Comparison of ENCODE assay signal across 1 cellular context in genomic region chr11:11291432-11292015, GRCh38.
TF ChIP-seq lines count a peak whose summit lies in the region.

No MANE protein-coding gene starts in this region.

TF ChIP-seq in HepG2, 621 proteins besides CTCF, POLR2A, EP300 and RAD21 (continued from another document):
- TF ChIP-seq ZBTB34 (CRISPR knock-in tag; IDR thresholded peaks at IDR 0.05) (no peak), NR2F2 (IDR thresholded peaks at IDR 0.05; ENCODE audit: borderline replicate concordance, low read depth) (0 out of 2 replicates have a peak, but pooled peaks have one; percentile 35), IRF1 (CRISPR knock-in tag; IDR thresholded peaks at IDR 0.05; ENCODE audit: low read depth) (no peak), HNRNPUL1 (IDR thresholded peaks at IDR 0.05; ENCODE audit: low read depth, low read length) (no peak), FOXA1 (IDR thresholded peaks at IDR 0.05) (no peak), FOXA1 (CRISPR knock-in tag; IDR thresholded peaks at IDR 0.05) (peak; percentile 56; the same call in 1 of the 2 replicates), ZNF547 (CRISPR knock-in tag; IDR thresholded peaks at IDR 0.05) (no peak), SNRNP70 (IDR thresholded peaks at IDR 0.05; ENCODE audit: low read depth, low read length) (no peak), POLR2AphosphoS5 (IDR thresholded peaks at IDR 0.05; ENCODE audit: low read depth, low read length) (no peak), TAF15 (IDR thresholded peaks at IDR 0.05; ENCODE audit: low read depth, low read length, poor library complexity, severe bottlenecking) (no peak), THAP9 (CRISPR knock-in tag; IDR thresholded peaks at IDR 0.05; ENCODE audit: borderline replicate concordance) (no peak), NR2F6 (IDR thresholded peaks at IDR 0.05) (peak; percentile 43; the same call in 1 of the 2 replicates), NR2F6 (CRISPR knock-in tag; IDR thresholded peaks at IDR 0.05) (0 out of 2 replicates have a peak, but pooled peaks have one; percentile 13)
